In genomic region chrX:142156567-142156966, GRCh38 we compare ENCODE assay signal across 28 cellular contexts. TPM values are rescaled to one million over a fixed set of nuclear protein-coding genes. Genes with fewer than 3 reads are reported as not detected.
DNase-seq lines count a peak whose midpoint lies in the region; ATAC-seq lines count a peak whose summit lies in the region.
"Had no signal": no experiment of that assay in that cellular context is flagged by ENCODE, and none has a peak within 500 bp of the region (broad histone marks: within the 10 kb centered on the region; RNA-seq: fewer than 3 reads in every experiment).

No MANE protein-coding gene starts in this region.

- H3K36me3 ChIP-seq in ES-I3 (ENCODE audit: insufficient read depth, low read length): no peaks in the 10 kb centered on the region
- H3K36me3 ChIP-seq: ascending aorta, gastrocnemius medialis, lower lobe of right lung, pancreas, tibial artery had no signal

- H3K9ac ChIP-seq in ES-I3 (ENCODE audit: low read depth, low read length): peak overlapping the region; percentile 37
- H3K9ac ChIP-seq: SK-N-SH had no signal

- H3K4me1 ChIP-seq in ES-I3 (ENCODE audit: insufficient read depth, low read length): peaks cover 3% of the 10 kb centered on the region; the same call in 1 of the 2 replicates
- H3K4me1 ChIP-seq: A549, ascending aorta, gastrocnemius medialis, lower lobe of right lung, pancreas, tibial artery had no signal

- no peaks in the 10 kb centered on the region for H3K9me3 ChIP-seq in ES-I3 (ENCODE audit: control insufficient read depth, insufficient read depth, low read length)
- H3K9me3 ChIP-seq: A549, ascending aorta, gastrocnemius medialis, lower lobe of right lung, pancreas, SK-N-SH, tibial artery had no signal

- DNase-seq in NCI-H146 treated with DMSO at 0.1 percent for 48 hours (lab: John Stamatoyannopoulos, UW; ENCODE audit: unreplicated experiment): peak; percentile 63
- DNase-seq in SK-N-DZ (ENCODE audit: low spot score): peak; percentile 11
- peak; percentile 27 for DNase-seq in iPS-NIHi11 (ENCODE audit: low spot score)
- DNase-seq in NCI-H1105 (lab: John Stamatoyannopoulos, UW): no peak
- no peak for DNase-seq in stimulated activated CD4-positive, alpha-beta T cell treated with anti-CD3 and anti-CD28 coated beads, Interleukin-1b, Interleukin-23, amount 100 ng/mL, for 48 hours
- no peak for DNase-seq in GF-D8 (lab: John Stamatoyannopoulos, UW)
- DNase-seq: activated effector memory CD4-positive, alpha-beta T cell treated with Interleukin-2 at 50 U/mL for 16 hours; activated T-cell treated with anti-CD3 and anti-CD28 coated beads for 4 hours; CD4-positive, alpha-beta memory T cell; EL; gastrocnemius medialis; GOT3; KG1; lower lobe of right lung; MM.1S; NCI-H1694 treated with DMSO at 0.1 percent for 48 hours; NCI-H69; SK-N-SH; stimulated activated CD4-positive, alpha-beta T cell treated with anti-CD3 and anti-CD28 coated beads, Interleukin-2, amount 100 ng/mL, for 24 hours; T-helper 17 cell; tibial artery had no signal

- no peak for ATAC-seq in HG02840 (IDR thresholded peaks at IDR 0.05; ENCODE audit: low FRiP score, unreplicated experiment)
- ATAC-seq: A549, gastrocnemius medialis, lower lobe of right lung, pancreas, T-helper 17 cell had no signal

RNA-seq across cellular contexts. Expression of gene MAGEC2, which starts 48.5 kb away (rescaled TPM):
- 3.4 and 5.3 TPM in 2 replicates for polyA plus RNA-seq in SK-N-DZ (2014; cell fraction: cytosol; rRNA removed)
- polyA plus RNA-seq in SK-N-DZ (2014; cell fraction: nucleus; rRNA removed): 0.39 and 2.5 TPM in 2 replicates
- polyA plus RNA-seq: CD4-positive, alpha-beta memory T cell; hepatocyte; pancreas; smooth muscle cell had no signal

Comparison
In these comparisons a context has a peak if more than half of its experiments do, and no peak if none do; other contexts are left out.
1. DNase-seq: peak in NCI-H146 treated with DMSO at 0.1 percent for 48 hours (single experiment), SK-N-DZ (single experiment) and iPS-NIHi11 (single experiment); none in NCI-H1105 (single experiment), stimulated activated CD4-positive, alpha-beta T cell treated with anti-CD3 and anti-CD28 coated beads, Interleukin-1b, Interleukin-23, amount 100 ng/mL, for 48 hours (single experiment) and GF-D8 (single experiment).